In genomic region chr10:48497965-48498770, GRCh38 we compare ENCODE assay signal across 1 cellular context.
TF ChIP-seq lines count a peak whose summit lies in the region.

No MANE protein-coding gene starts in this region.

TF ChIP-seq in HepG2, 621 proteins besides CTCF, POLR2A, EP300 and RAD21:
- TF ChIP-seq, protein P1, sequence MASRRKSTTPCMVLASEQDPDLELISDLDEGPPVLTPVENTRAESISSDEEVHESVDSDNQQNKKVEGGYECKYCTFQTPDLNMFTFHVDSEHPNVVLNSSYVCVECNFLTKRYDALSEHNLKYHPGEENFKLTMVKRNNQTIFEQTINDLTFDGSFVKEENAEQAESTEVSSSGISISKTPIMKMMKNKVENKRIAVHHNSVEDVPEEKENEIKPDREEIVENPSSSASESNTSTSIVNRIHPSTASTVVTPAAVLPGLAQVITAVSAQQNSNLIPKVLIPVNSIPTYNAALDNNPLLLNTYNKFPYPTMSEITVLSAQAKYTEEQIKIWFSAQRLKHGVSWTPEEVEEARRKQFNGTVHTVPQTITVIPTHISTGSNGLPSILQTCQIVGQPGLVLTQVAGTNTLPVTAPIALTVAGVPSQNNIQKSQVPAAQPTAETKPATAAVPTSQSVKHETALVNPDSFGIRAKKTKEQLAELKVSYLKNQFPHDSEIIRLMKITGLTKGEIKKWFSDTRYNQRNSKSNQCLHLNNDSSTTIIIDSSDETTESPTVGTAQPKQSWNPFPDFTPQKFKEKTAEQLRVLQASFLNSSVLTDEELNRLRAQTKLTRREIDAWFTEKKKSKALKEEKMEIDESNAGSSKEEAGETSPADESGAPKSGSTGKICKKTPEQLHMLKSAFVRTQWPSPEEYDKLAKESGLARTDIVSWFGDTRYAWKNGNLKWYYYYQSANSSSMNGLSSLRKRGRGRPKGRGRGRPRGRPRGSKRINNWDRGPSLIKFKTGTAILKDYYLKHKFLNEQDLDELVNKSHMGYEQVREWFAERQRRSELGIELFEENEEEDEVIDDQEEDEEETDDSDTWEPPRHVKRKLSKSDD (CRISPR knock-in tag; IDR thresholded peaks at IDR 0.05; ENCODE audit: low read depth) = no peak
- TF ChIP-seq SMAD1 (CRISPR knock-in tag; IDR thresholded peaks at IDR 0.05; ENCODE audit: borderline replicate concordance, low read depth) (no peak), DMAP1 (CRISPR knock-in tag; IDR thresholded peaks at IDR 0.05) (no peak), ZNF17 (CRISPR knock-in tag; IDR thresholded peaks at IDR 0.05) (no peak), ZNF891 (CRISPR knock-in tag; IDR thresholded peaks at IDR 0.05) (no peak), ZNF18 (CRISPR knock-in tag; IDR thresholded peaks at IDR 0.05; ENCODE audit: insufficient replicate concordance) (no peak), ZFP36L2 (CRISPR knock-in tag; IDR thresholded peaks at IDR 0.05) (no peak)
- TF ChIP-seq, protein P2, sequence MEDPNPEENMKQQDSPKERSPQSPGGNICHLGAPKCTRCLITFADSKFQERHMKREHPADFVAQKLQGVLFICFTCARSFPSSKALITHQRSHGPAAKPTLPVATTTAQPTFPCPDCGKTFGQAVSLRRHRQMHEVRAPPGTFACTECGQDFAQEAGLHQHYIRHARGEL (CRISPR knock-in tag; IDR thresholded peaks at IDR 0.05) = no peak
- TF ChIP-seq, protein P3, sequence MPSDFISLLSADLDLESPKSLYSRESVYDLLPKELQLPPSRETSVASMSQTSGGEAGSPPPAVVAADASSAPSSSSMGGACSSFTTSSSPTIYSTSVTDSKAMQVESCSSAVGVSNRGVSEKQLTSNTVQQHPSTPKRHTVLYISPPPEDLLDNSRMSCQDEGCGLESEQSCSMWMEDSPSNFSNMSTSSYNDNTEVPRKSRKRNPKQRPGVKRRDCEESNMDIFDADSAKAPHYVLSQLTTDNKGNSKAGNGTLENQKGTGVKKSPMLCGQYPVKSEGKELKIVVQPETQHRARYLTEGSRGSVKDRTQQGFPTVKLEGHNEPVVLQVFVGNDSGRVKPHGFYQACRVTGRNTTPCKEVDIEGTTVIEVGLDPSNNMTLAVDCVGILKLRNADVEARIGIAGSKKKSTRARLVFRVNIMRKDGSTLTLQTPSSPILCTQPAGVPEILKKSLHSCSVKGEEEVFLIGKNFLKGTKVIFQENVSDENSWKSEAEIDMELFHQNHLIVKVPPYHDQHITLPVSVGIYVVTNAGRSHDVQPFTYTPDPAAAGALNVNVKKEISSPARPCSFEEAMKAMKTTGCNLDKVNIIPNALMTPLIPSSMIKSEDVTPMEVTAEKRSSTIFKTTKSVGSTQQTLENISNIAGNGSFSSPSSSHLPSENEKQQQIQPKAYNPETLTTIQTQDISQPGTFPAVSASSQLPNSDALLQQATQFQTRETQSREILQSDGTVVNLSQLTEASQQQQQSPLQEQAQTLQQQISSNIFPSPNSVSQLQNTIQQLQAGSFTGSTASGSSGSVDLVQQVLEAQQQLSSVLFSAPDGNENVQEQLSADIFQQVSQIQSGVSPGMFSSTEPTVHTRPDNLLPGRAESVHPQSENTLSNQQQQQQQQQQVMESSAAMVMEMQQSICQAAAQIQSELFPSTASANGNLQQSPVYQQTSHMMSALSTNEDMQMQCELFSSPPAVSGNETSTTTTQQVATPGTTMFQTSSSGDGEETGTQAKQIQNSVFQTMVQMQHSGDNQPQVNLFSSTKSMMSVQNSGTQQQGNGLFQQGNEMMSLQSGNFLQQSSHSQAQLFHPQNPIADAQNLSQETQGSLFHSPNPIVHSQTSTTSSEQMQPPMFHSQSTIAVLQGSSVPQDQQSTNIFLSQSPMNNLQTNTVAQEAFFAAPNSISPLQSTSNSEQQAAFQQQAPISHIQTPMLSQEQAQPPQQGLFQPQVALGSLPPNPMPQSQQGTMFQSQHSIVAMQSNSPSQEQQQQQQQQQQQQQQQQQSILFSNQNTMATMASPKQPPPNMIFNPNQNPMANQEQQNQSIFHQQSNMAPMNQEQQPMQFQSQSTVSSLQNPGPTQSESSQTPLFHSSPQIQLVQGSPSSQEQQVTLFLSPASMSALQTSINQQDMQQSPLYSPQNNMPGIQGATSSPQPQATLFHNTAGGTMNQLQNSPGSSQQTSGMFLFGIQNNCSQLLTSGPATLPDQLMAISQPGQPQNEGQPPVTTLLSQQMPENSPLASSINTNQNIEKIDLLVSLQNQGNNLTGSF (CRISPR knock-in tag; IDR thresholded peaks at IDR 0.05) = no peak
